Comparison of ENCODE assay signal across 22 cellular contexts in the genomic region with DNA sequence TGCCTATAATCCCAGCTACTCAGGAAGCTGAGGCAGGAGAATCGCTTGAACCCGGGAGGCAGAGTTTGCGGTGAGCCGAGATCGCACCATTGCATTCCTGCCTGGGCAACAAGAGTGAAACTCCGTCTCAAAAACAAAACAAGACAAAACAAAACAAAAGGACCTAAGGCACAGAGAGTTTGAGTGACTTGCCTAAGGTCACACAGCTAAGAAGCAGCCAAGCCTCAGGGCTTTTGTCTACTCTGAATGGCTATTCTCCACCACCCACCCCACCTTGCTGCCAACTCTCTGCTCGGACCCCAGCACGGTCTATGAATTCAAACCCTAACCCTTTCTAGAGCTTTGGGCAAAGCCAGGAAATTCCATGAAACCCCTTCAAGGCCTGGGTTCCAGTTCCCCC.
"Had no signal": no experiment of that assay in that cellular context is flagged by ENCODE, and none has a peak within 500 bp of the region (broad histone marks: within the 10 kb centered on the region; RNA-seq: fewer than 3 reads in every experiment).

No MANE protein-coding gene starts in this region.

- H3K27ac ChIP-seq: HL-60, KMS-11, SJSA1, SK-N-MC had no signal

- H3K27me3 ChIP-seq: SJSA1 had no signal

- H3K9me3 ChIP-seq: SJSA1 had no signal

- DNase-seq: IMR-90, Kasumi-1, MM.1S, NCI-H1092 treated with DMSO at 0.1 percent for 48 hours, NCI-H1436, NCI-H187, NCI-H2029, NCI-H2081 treated with DMSO at 0.1 percent for 48 hours, NCI-H2171, NCI-H226, NCI-H446, NCI-H510A, NCI-H524 treated with DMSO at 0.1 percent for 48 hours, NCI-H774, Right ventricle myocardium superior, RPMI8226, SIG-M5 had no signal

- H3K9ac ChIP-seq: KMS-11 had no signal

- H3K4me1 ChIP-seq: SJSA1 had no signal

- H3K36me3 ChIP-seq: SJSA1 had no signal

- FAIRE-seq: RCC 7860 had no signal

- H3K4me2 ChIP-seq: KMS-11 had no signal

- H3K4me3 ChIP-seq: SJSA1, SK-N-MC had no signal
